Comparison of ENCODE assay signal across 17 cellular contexts in the genomic region with DNA sequence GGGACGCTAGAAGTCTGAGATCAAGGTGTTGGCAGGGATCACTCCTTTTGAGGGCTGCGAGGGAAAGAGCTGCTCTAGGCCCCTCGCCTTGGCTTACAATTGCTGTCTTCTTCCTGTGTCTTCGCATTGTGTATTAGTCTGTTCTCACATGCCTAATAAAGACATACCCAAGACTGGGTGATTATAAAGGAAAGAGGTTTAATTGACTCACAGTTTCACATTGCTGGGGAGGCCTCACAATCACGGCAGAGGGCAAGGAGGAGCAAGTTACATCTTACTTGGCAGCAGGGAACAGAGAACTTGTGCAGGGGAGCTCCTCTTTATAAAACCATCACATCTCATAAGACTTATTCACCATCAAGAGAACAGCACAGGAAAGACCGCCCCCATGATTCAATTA.
"Had no signal": no experiment of that assay in that cellular context is flagged by ENCODE, and none has a peak within 500 bp of the region (broad histone marks: within the 10 kb centered on the region; RNA-seq: fewer than 3 reads in every experiment).

No MANE protein-coding gene starts in this region.

- DNase-seq: activated effector memory CD4-positive, alpha-beta T cell treated with Interleukin-2 at 50 U/mL for 16 hours; activated naive CD8-positive, alpha-beta T cell treated with anti-CD3 and anti-CD28 coated beads, Interleukin-2, amount 10 ng/mL, durations not matched to agents 7 days and 5 days; activated T-cell treated with anti-CD3 and anti-CD28 coated beads for 4 hours; body of pancreas; dermis blood vessel endothelial cell; effector memory CD4-positive, alpha-beta T cell; immature natural killer cell; left ventricle myocardium superior; mesenchymal stem cell; mucosa of descending colon; naive B cell; sigmoid colon; spleen; stomach; trophoblast cell had no signal

- H3K9me3 Mint-ChIP-seq: immature natural killer cell had no signal

- H3K27ac Mint-ChIP-seq: activated naive CD8-positive, alpha-beta T cell treated with anti-CD3 and anti-CD28 coated beads, Interleukin-2, amount 10 ng/mL, durations not matched to agents 7 days and 5 days; T-helper 1 cell treated with Interleukin-12 subunit alpha and Interleukin-12 subunit beta and Interleukin-4 antibody, amounts not matched to agents 30 μg/mL and 1 μg/mL, for 36 hours had no signal

- H3K27me3 Mint-ChIP-seq: activated naive CD8-positive, alpha-beta T cell treated with anti-CD3 and anti-CD28 coated beads, Interleukin-2, amount 10 ng/mL, durations not matched to agents 7 days and 5 days; naive B cell had no signal

- H3K4me3 Mint-ChIP-seq: activated naive CD8-positive, alpha-beta T cell treated with anti-CD3 and anti-CD28 coated beads, Interleukin-2, amount 10 ng/mL, durations not matched to agents 7 days and 5 days; immature natural killer cell; naive B cell; T-helper 1 cell treated with Interleukin-12 subunit alpha and Interleukin-12 subunit beta and Interleukin-4 antibody, amounts not matched to agents 30 μg/mL and 1 μg/mL, for 36 hours had no signal

- ATAC-seq: body of pancreas, gastroesophageal sphincter, left ventricle myocardium superior, mucosa of descending colon had no signal
